In the genomic region with DNA sequence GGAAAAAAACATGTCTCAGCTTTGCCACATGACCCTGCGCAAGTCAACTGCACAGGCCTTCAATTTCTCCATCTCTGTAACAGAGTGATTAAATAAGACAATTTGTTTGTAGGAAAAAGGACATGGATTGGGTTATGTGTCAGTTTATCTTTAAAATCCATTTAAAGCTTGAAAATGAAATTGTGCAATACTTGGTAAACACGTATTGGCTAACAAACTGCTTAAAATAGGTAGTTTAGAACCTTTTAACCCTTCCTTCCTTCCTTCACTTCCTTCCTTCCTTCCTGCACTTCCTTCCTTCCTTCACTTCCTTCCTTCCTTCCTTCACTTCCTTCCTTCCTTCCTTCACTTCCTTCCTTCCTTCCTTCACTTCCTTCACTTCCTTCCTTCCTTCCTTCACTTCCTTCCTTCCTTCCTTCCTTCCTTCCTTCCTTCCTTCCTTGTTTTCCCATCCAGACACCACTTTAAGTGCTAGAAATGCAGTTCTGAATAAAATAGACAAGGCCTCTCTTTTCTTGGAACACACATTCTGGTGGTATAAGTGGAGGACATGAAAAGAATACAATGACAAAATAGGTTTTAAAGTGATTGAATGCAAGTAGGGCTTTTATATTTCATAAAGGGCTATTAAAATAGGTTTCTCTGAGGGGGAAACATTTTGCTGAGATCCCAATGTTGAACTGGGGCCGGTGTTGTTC, we compare ENCODE assay signal across 23 cellular contexts.
A peak's percentile ranks its signal among the peaks of the same experiment; 100 is the strongest.
DNase-seq lines count a peak whose midpoint lies in the region; ATAC-seq and TF ChIP-seq lines count a peak whose summit lies in the region.
"Had no signal": no experiment of that assay in that cellular context is flagged by ENCODE, and none has a peak within 500 bp of the region (broad histone marks: within the 10 kb centered on the region; RNA-seq: fewer than 3 reads in every experiment).

No MANE protein-coding gene starts in this region.

- CTCF ChIA-PET in activated CD4-positive, alpha-beta T cell treated with anti-CD3 and anti-CD28 coated beads, Interleukin-2, amount 10 ng/mL, durations not matched to agents 7 days and 5 days (lab: Charles Lee) = no interaction called here
- CTCF ChIA-PET in activated CD4-positive, alpha-beta T cell treated with anti-CD3 and anti-CD28 coated beads for 36 hours (lab: Charles Lee) = no interaction called here
- CTCF ChIA-PET in CD8-positive, alpha-beta T cell (lab: Charles Lee) = interaction anchor here (1.1 kb wide), 1 partner anchor 12 kb away, joined by 3 read pairs; no protein-coding TSS in a partner anchor
- CTCF ChIA-PET in activated B cell treated with CpG ODN at 0.5 μM for 24 hours (lab: Charles Lee) = no interaction called here
- CTCF ChIA-PET in RWPE1 (lab: Yijun Ruan, JAX) = interaction anchor here (0.5 kb wide), 1 partner anchor 457 kb away, joined by 3 read pairs; no protein-coding TSS in a partner anchor

- no peaks in the 10 kb centered on the region for H3K27me3 ChIP-seq in CD8-positive, alpha-beta T cell (ENCODE audit: insufficient read depth, low read length)
- H3K27me3 ChIP-seq in psoas muscle (ENCODE audit: insufficient read depth in 3 of 3, low read length in 2 of 3) = peaks cover 0 to 2% (median 0%) of the 10 kb centered on the region in 3 donors
- H3K27me3 ChIP-seq: BE2C, SJSA1 had no signal

- no peaks in the 10 kb centered on the region for H3K4me1 ChIP-seq in CD8-positive, alpha-beta T cell (ENCODE audit: insufficient read depth, low read length)
- H3K4me1 ChIP-seq in psoas muscle = no peaks in the 10 kb centered on the region
- H3K4me1 ChIP-seq: A549, BE2C, SJSA1 had no signal

- H3K9me3 ChIP-seq in CD8-positive, alpha-beta T cell (ENCODE audit: low read length) = peaks cover 5% of the 10 kb centered on the region
- H3K9me3 ChIP-seq in psoas muscle = no peaks in the 10 kb centered on the region
- H3K9me3 ChIP-seq: A549, BE2C, SJSA1 had no signal

- intact Hi-C loops in activated CD4-positive, alpha-beta T cell treated with anti-CD3 and anti-CD28 coated beads for 36 hours (cut with DNase I, micrococcal nuclease) = no loop called here
- intact Hi-C loops in CD8-positive, alpha-beta T cell (cut with DNase I, micrococcal nuclease) = loop anchor here in 1 of 2 experiments (10.0 kb wide), 1 partner anchor 264 kb away; no protein-coding TSS in a partner anchor
- intact Hi-C loops in activated B cell treated with CpG ODN at 0.5 μM for 24 hours (cut with micrococcal nuclease) (no loop called here), psoas muscle (cut with DNase I) (no loop called here)

- no peak overlapping the region for H3K27ac ChIP-seq in CD8-positive, alpha-beta T cell (ENCODE audit: low read depth, low read length)
- peak overlapping the region; percentile 70 for H3K27ac ChIP-seq in psoas muscle
- no peak overlapping the region for H3K27ac ChIP-seq in RWPE1
- H3K27ac ChIP-seq: A549, SJSA1 had no signal

- 40 to 93% (median 82%) methylated on average over 3 of the region's 3 CpGs for WGBS in psoas muscle, 3 donors

- no peak for ATAC-seq in activated CD4-positive, alpha-beta T cell treated with anti-CD3 and anti-CD28 coated beads for 36 hours
- no peak for ATAC-seq in CD8-positive, alpha-beta T cell
- ATAC-seq in activated B cell treated with CpG ODN at 0.5 μM for 24 hours (ENCODE audit: low read depth) = no peak
- ATAC-seq in psoas muscle = no peak
- ATAC-seq: A549, Right ventricle myocardium inferior had no signal

- no peak for DNase-seq in activated CD4-positive, alpha-beta T cell treated with anti-CD3 and anti-CD28 coated beads, Interleukin-2, amount 10 ng/mL, durations not matched to agents 7 days and 5 days
- DNase-seq in activated CD4-positive, alpha-beta T cell treated with anti-CD3 and anti-CD28 coated beads for 36 hours = no peak
- DNase-seq in CD8-positive, alpha-beta T cell = no peak
- DNase-seq in activated B cell treated with CpG ODN at 0.5 μM for 24 hours = no peak
- no peak for DNase-seq in psoas muscle
- DNase-seq in RWPE1 (ENCODE audit: low spot score) = no peak
- no peak for DNase-seq in stimulated activated naive CD4-positive, alpha-beta T cell treated with Interleukin-2 at 50 U/mL for 16 hours (lab: John Stamatoyannopoulos, UW)
- no peak for DNase-seq in EL
- DNase-seq: BE2C; Calu3; CD4-positive, alpha-beta T cell; DMS153; GDM1; KBM-7; NCI-H1105; NCI-H2029 treated with DMSO at 0.1 percent for 48 hours; NCI-H226; NCI-H510A treated with DMSO at 0.1 percent for 48 hours; NCI-H774; OCI-M1 had no signal

- no peaks in the 10 kb centered on the region for H3K27me3 Mint-ChIP-seq in activated CD4-positive, alpha-beta T cell treated with anti-CD3 and anti-CD28 coated beads, Interleukin-2, amount 10 ng/mL, durations not matched to agents 7 days and 5 days
- no peaks in the 10 kb centered on the region for H3K27me3 Mint-ChIP-seq in activated CD4-positive, alpha-beta T cell treated with anti-CD3 and anti-CD28 coated beads for 36 hours
- H3K27me3 Mint-ChIP-seq in CD8-positive, alpha-beta T cell (ENCODE audit: low read depth) = no peaks in the 10 kb centered on the region
- H3K27me3 Mint-ChIP-seq in activated B cell treated with CpG ODN at 0.5 μM for 24 hours = no peaks in the 10 kb centered on the region
- H3K27me3 Mint-ChIP-seq: CD4-positive, alpha-beta T cell had no signal

- no peak for TF ChIP-seq CTCF in CD8-positive, alpha-beta T cell (IDR thresholded peaks at IDR 0.05)
- TF ChIP-seq CTCF in activated B cell treated with CpG ODN at 0.5 μM for 24 hours (IDR thresholded peaks at IDR 0.05) (no peak), psoas muscle (IDR thresholded peaks at IDR 0.05) (no peak), RWPE1 (conservative IDR thresholded peaks at IDR 0.05; ENCODE audit: low read depth) (no peak)

- POLR2A ChIA-PET in activated CD4-positive, alpha-beta T cell treated with anti-CD3 and anti-CD28 coated beads, Interleukin-2, amount 10 ng/mL, durations not matched to agents 7 days and 5 days (lab: Charles Lee) = no interaction called here
- POLR2A ChIA-PET in activated CD4-positive, alpha-beta T cell treated with anti-CD3 and anti-CD28 coated beads for 36 hours (lab: Charles Lee) = no interaction called here
- POLR2A ChIA-PET in CD8-positive, alpha-beta T cell (lab: Charles Lee) = no interaction called here
- POLR2A ChIA-PET in activated B cell treated with CpG ODN at 0.5 μM for 24 hours (lab: Charles Lee) (no interaction called here), RWPE1 (lab: Yijun Ruan, JAX; ENCODE audit: low non-redundant PET) (interaction anchor here (0.5 kb wide), 1 partner anchor 176 kb away, joined by 3 read pairs; no protein-coding TSS in a partner anchor)

- no peak overlapping the region for H3K4me3 ChIP-seq in CD8-positive, alpha-beta T cell (ENCODE audit: low read depth, low read length)
- no peak overlapping the region for H3K4me3 ChIP-seq in psoas muscle
- H3K4me3 ChIP-seq: A549, SJSA1 had no signal

- H3K36me3 ChIP-seq in CD8-positive, alpha-beta T cell (ENCODE audit: insufficient read depth, low read length) = no peaks in the 10 kb centered on the region
- no peaks in the 10 kb centered on the region for H3K36me3 ChIP-seq in psoas muscle (ENCODE audit: insufficient read depth in 1 of 2, low read depth in 1 of 2)
- H3K36me3 ChIP-seq: BE2C, SJSA1 had no signal

- H3K9me3 Mint-ChIP-seq in activated CD4-positive, alpha-beta T cell treated with anti-CD3 and anti-CD28 coated beads, Interleukin-2, amount 10 ng/mL, durations not matched to agents 7 days and 5 days = peaks cover 22% of the 10 kb centered on the region
- H3K9me3 Mint-ChIP-seq in activated CD4-positive, alpha-beta T cell treated with anti-CD3 and anti-CD28 coated beads for 36 hours (ENCODE audit: low read depth) = peaks cover 9% of the 10 kb centered on the region
- peaks cover 7% of the 10 kb centered on the region for H3K9me3 Mint-ChIP-seq in CD8-positive, alpha-beta T cell
- peaks cover 5% of the 10 kb centered on the region for H3K9me3 Mint-ChIP-seq in activated B cell treated with CpG ODN at 0.5 μM for 24 hours

- peaks cover 10% of the 10 kb centered on the region for H3K4me1 Mint-ChIP-seq in activated CD4-positive, alpha-beta T cell treated with anti-CD3 and anti-CD28 coated beads, Interleukin-2, amount 10 ng/mL, durations not matched to agents 7 days and 5 days
- peaks cover 24% of the 10 kb centered on the region for H3K4me1 Mint-ChIP-seq in activated CD4-positive, alpha-beta T cell treated with anti-CD3 and anti-CD28 coated beads for 36 hours
- peaks cover 25% of the 10 kb centered on the region for H3K4me1 Mint-ChIP-seq in CD8-positive, alpha-beta T cell (ENCODE audit: low read depth)
- peaks cover 2% of the 10 kb centered on the region for H3K4me1 Mint-ChIP-seq in activated B cell treated with CpG ODN at 0.5 μM for 24 hours

- H3K27ac Mint-ChIP-seq in activated CD4-positive, alpha-beta T cell treated with anti-CD3 and anti-CD28 coated beads, Interleukin-2, amount 10 ng/mL, durations not matched to agents 7 days and 5 days = peak overlapping the region; percentile 2
- H3K27ac Mint-ChIP-seq in activated CD4-positive, alpha-beta T cell treated with anti-CD3 and anti-CD28 coated beads for 36 hours = no peak overlapping the region
- H3K27ac Mint-ChIP-seq in CD8-positive, alpha-beta T cell = peak overlapping the region; percentile 78
- peak overlapping the region; percentile 5 for H3K27ac Mint-ChIP-seq in activated B cell treated with CpG ODN at 0.5 μM for 24 hours
- H3K27ac Mint-ChIP-seq: CD4-positive, alpha-beta T cell had no signal

- peaks cover 4% of the 10 kb centered on the region for H3K36me3 Mint-ChIP-seq in activated CD4-positive, alpha-beta T cell treated with anti-CD3 and anti-CD28 coated beads, Interleukin-2, amount 10 ng/mL, durations not matched to agents 7 days and 5 days (ENCODE audit: low read depth)
- peaks cover 2% of the 10 kb centered on the region for H3K36me3 Mint-ChIP-seq in activated CD4-positive, alpha-beta T cell treated with anti-CD3 and anti-CD28 coated beads for 36 hours (ENCODE audit: low read depth)
- no peaks in the 10 kb centered on the region for H3K36me3 Mint-ChIP-seq in CD8-positive, alpha-beta T cell
- no peaks in the 10 kb centered on the region for H3K36me3 Mint-ChIP-seq in activated B cell treated with CpG ODN at 0.5 μM for 24 hours (ENCODE audit: low read depth)

- no peak overlapping the region for H3K4me3 Mint-ChIP-seq in activated CD4-positive, alpha-beta T cell treated with anti-CD3 and anti-CD28 coated beads, Interleukin-2, amount 10 ng/mL, durations not matched to agents 7 days and 5 days
- no peak overlapping the region for H3K4me3 Mint-ChIP-seq in activated CD4-positive, alpha-beta T cell treated with anti-CD3 and anti-CD28 coated beads for 36 hours
- H3K4me3 Mint-ChIP-seq in CD8-positive, alpha-beta T cell = no peak overlapping the region
- no peak overlapping the region for H3K4me3 Mint-ChIP-seq in activated B cell treated with CpG ODN at 0.5 μM for 24 hours
- H3K4me3 Mint-ChIP-seq: CD4-positive, alpha-beta T cell had no signal

Comparison
In these comparisons a context has a peak if more than half of its experiments do, and no peak if none do; other contexts are left out.
1. CTCF ChIA-PET loops: an anchor here in CD8-positive, alpha-beta T cell (1.1 kb wide) and RWPE1 (0.5 kb wide); none called in activated CD4-positive, alpha-beta T cell treated with anti-CD3 and anti-CD28 coated beads, Interleukin-2, amount 10 ng/mL, durations not matched to agents 7 days and 5 days, activated CD4-positive, alpha-beta T cell treated with anti-CD3 and anti-CD28 coated beads for 36 hours and activated B cell treated with CpG ODN at 0.5 μM for 24 hours.